In the genomic region with DNA sequence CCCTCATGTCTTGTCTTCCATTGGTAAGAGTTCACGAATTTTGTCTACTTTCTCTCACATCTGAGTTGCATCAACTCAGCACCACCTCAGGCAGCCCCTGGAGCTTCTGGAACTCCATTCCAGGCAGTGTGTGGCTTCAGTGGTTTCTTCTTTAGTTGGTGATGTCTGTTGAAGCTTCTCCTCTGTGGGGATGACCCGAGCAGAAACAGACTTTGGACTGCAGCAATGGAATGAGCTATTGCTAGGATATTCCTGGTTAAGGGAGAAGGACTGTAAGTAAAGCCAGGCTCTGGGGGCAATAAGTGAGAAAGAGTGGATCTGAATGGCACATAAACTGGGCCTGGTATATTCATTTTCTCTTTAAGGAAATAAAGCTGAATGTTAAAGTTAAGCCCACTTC, we compare ENCODE assay signal across 1 cellular context.
TF ChIP-seq lines count a peak whose summit lies in the region.

No MANE protein-coding gene starts in this region.

TF ChIP-seq in A549, 52 proteins besides CTCF, POLR2A, EP300 and RAD21 (continued from another document):
- TF ChIP-seq, protein P1, sequence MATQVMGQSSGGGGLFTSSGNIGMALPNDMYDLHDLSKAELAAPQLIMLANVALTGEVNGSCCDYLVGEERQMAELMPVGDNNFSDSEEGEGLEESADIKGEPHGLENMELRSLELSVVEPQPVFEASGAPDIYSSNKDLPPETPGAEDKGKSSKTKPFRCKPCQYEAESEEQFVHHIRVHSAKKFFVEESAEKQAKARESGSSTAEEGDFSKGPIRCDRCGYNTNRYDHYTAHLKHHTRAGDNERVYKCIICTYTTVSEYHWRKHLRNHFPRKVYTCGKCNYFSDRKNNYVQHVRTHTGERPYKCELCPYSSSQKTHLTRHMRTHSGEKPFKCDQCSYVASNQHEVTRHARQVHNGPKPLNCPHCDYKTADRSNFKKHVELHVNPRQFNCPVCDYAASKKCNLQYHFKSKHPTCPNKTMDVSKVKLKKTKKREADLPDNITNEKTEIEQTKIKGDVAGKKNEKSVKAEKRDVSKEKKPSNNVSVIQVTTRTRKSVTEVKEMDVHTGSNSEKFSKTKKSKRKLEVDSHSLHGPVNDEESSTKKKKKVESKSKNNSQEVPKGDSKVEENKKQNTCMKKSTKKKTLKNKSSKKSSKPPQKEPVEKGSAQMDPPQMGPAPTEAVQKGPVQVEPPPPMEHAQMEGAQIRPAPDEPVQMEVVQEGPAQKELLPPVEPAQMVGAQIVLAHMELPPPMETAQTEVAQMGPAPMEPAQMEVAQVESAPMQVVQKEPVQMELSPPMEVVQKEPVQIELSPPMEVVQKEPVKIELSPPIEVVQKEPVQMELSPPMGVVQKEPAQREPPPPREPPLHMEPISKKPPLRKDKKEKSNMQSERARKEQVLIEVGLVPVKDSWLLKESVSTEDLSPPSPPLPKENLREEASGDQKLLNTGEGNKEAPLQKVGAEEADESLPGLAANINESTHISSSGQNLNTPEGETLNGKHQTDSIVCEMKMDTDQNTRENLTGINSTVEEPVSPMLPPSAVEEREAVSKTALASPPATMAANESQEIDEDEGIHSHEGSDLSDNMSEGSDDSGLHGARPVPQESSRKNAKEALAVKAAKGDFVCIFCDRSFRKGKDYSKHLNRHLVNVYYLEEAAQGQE (IDR thresholded peaks at IDR 0.05): no peak
- TF ChIP-seq, protein P2, sequence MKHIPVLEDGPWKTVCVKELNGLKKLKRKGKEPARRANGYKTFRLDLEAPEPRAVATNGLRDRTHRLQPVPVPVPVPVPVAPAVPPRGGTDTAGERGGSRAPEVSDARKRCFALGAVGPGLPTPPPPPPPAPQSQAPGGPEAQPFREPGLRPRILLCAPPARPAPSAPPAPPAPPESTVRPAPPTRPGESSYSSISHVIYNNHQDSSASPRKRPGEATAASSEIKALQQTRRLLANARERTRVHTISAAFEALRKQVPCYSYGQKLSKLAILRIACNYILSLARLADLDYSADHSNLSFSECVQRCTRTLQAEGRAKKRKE (CRISPR knock-in tag; IDR thresholded peaks at IDR 0.05; ENCODE audit: low read depth): no peak
- TF ChIP-seq JUN (IDR thresholded peaks at IDR 0.05): no peak
- TF ChIP-seq, protein P3, sequence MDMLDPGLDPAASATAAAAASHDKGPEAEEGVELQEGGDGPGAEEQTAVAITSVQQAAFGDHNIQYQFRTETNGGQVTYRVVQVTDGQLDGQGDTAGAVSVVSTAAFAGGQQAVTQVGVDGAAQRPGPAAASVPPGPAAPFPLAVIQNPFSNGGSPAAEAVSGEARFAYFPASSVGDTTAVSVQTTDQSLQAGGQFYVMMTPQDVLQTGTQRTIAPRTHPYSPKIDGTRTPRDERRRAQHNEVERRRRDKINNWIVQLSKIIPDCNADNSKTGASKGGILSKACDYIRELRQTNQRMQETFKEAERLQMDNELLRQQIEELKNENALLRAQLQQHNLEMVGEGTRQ (IDR thresholded peaks at IDR 0.05): no peak
- no peak for TF ChIP-seq EHF (CRISPR knock-in tag; IDR thresholded peaks at IDR 0.05)
- TF ChIP-seq PHF8 (IDR thresholded peaks at IDR 0.05; ENCODE audit: borderline replicate concordance, low read depth): no peak
- no peak for TF ChIP-seq HEYL (CRISPR knock-in tag; IDR thresholded peaks at IDR 0.05)
- TF ChIP-seq HOXB5 (CRISPR knock-in tag; IDR thresholded peaks at IDR 0.05): no peak
- TF ChIP-seq, protein P4, sequence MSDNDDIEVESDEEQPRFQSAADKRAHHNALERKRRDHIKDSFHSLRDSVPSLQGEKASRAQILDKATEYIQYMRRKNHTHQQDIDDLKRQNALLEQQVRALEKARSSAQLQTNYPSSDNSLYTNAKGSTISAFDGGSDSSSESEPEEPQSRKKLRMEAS (IDR thresholded peaks at IDR 0.05): no peak
- TF ChIP-seq RARB (CRISPR knock-in tag; IDR thresholded peaks at IDR 0.05): no peak
